In genomic region chr13:48116808-48117207, GRCh38 we compare ENCODE assay signal across 29 cellular contexts.
"Had no signal": no experiment of that assay in that cellular context is flagged by ENCODE, and none has a peak within 500 bp of the region (broad histone marks: within the 10 kb centered on the region; RNA-seq: fewer than 3 reads in every experiment).

No MANE protein-coding gene starts in this region.

- ATAC-seq: effector memory CD8-positive, alpha-beta T cell; esophagus mucosa; foreskin keratinocyte; gastrocnemius medialis; gastroesophageal sphincter; heart left ventricle; heart right ventricle had no signal

- H3K27ac ChIP-seq: colonic mucosa, coronary artery, dorsolateral prefrontal cortex, epithelial cell of prostate, esophagus muscularis mucosa, esophagus squamous epithelium, foreskin keratinocyte, gastrocnemius medialis, gastroesophageal sphincter, heart left ventricle, heart right ventricle had no signal

- H3K4me3 Mint-ChIP-seq: dendritic cell treated with granulocyte-macrophage colony-stimulating factor and Interleukin-4, amounts not matched to agents 40 ng/mL and 50 ng/mL, for 4 days; effector memory CD8-positive, alpha-beta T cell; endodermal cell had no signal

- H3K4me1 ChIP-seq: colonic mucosa had no signal

- H3K9me3 Mint-ChIP-seq: dendritic cell treated with granulocyte-macrophage colony-stimulating factor and Interleukin-4, amounts not matched to agents 40 ng/mL and 50 ng/mL, for 4 days; effector memory CD8-positive, alpha-beta T cell; endodermal cell had no signal

- H3K9me3 ChIP-seq: colonic mucosa, esophagus muscularis mucosa, esophagus squamous epithelium, gastrocnemius medialis, gastroesophageal sphincter, heart left ventricle, heart right ventricle had no signal

- H3K4me3 ChIP-seq: colonic mucosa, coronary artery, dorsolateral prefrontal cortex, esophagus muscularis mucosa, esophagus squamous epithelium, gastrocnemius medialis, gastroesophageal sphincter, heart left ventricle, heart right ventricle had no signal

- H3K27me3 Mint-ChIP-seq: dendritic cell treated with granulocyte-macrophage colony-stimulating factor and Interleukin-4, amounts not matched to agents 40 ng/mL and 50 ng/mL, for 4 days had no signal

- H3K27ac Mint-ChIP-seq: dendritic cell treated with granulocyte-macrophage colony-stimulating factor and Interleukin-4, amounts not matched to agents 40 ng/mL and 50 ng/mL, for 4 days; effector memory CD8-positive, alpha-beta T cell; endodermal cell had no signal

- FAIRE-seq: colon, endometrium, endothelial cell of umbilical vein, frontal cortex had no signal

- H3K27me3 ChIP-seq: colonic mucosa, dorsolateral prefrontal cortex, esophagus muscularis mucosa, esophagus squamous epithelium, foreskin keratinocyte, gastrocnemius medialis, gastroesophageal sphincter, heart left ventricle, heart right ventricle had no signal

- H3K36me3 ChIP-seq: colonic mucosa, esophagus muscularis mucosa, esophagus squamous epithelium, gastrocnemius medialis, gastroesophageal sphincter, heart left ventricle, heart right ventricle had no signal

- DNase-seq: colonic mucosa; cortex of kidney; dermis blood vessel endothelial cell; dorsolateral prefrontal cortex; effector CD4-positive, alpha-beta T cell; effector CD8-positive, alpha-beta T cell; effector memory CD4-positive, alpha-beta T cell; effector memory CD8-positive, alpha-beta T cell; endodermal cell; erythroblast; esophagus squamous epithelium; foreskin fibroblast; foreskin keratinocyte; foreskin melanocyte; gastrocnemius medialis; glutamatergic neuron; head of caudate nucleus; heart left ventricle; heart right ventricle had no signal
